In genomic region chr7:50281680-50282445, GRCh38 we compare ENCODE assay signal across 8 cellular contexts. TPM values are rescaled to one million over a fixed set of nuclear protein-coding genes. Genes with fewer than 3 reads are reported as not detected.
DNase-seq lines count a peak whose midpoint lies in the region; ATAC-seq and TF ChIP-seq lines count a peak whose summit lies in the region.

No MANE protein-coding gene starts in this region.

- H3K23ac ChIP-seq in mesendoderm (ENCODE audit: low read length), result no peak overlapping the region

- TF ChIP-seq CTCF in RWPE1 (conservative IDR thresholded peaks at IDR 0.05; ENCODE audit: low read depth) (no peak), gastrocnemius medialis (IDR thresholded peaks at IDR 0.05 in 4 of 5, conservative IDR thresholded peaks at IDR 0.05 in 1 of 5) (no peak)

- no peak overlapping the region for H3K4ac ChIP-seq in mesendoderm (ENCODE audit: low read depth, low read length)

- ATAC-seq in GM18502 (IDR thresholded peaks at IDR 0.05; ENCODE audit: poor library complexity, unreplicated experiment) (peak; percentile 98), GM21526 (IDR thresholded peaks at IDR 0.05; ENCODE audit: low FRiP score, unreplicated experiment) (peak; percentile 91), HG03575 (IDR thresholded peaks at IDR 0.05; ENCODE audit: extremely low read depth, insufficient number of reproducible peaks, low FRiP score, unreplicated experiment) (peak; percentile 89), gastrocnemius medialis (no peak)

- no peak overlapping the region for H2BK120ac ChIP-seq in mesendoderm (ENCODE audit: low read depth, low read length)

- POLR2A ChIA-PET in RWPE1 (lab: Yijun Ruan, JAX; ENCODE audit: low non-redundant PET), result no interaction called here

- CTCF ChIA-PET in RWPE1 (lab: Yijun Ruan, JAX), result interaction anchor here (0.6 kb wide), 1 partner anchor 296 kb away, joined by 3 read pairs; no protein-coding TSS in a partner anchor

- H3K4me2 ChIP-seq in mesendoderm (ENCODE audit: low read length), result no peak overlapping the region

- H2BK15ac ChIP-seq in mesendoderm (replicated peaks; ENCODE audit: low read depth), result no peak overlapping the region

- in situ Hi-C loops in gastrocnemius medialis (cut with MboI; ENCODE audit: low sequenced_read_pairs in 4 of 4), result no loop called here

- H3K4me1 ChIP-seq in mesendoderm (ENCODE audit: control insufficient read depth, low read depth, low read length) (no peaks in the 10 kb centered on the region), gastrocnemius medialis (no peaks in the 10 kb centered on the region)

- no peak for TF ChIP-seq POLR2A in gastrocnemius medialis (IDR thresholded peaks at IDR 0.05)

- H3K36me3 ChIP-seq in mesendoderm (ENCODE audit: control insufficient read depth, insufficient read depth, low read length), result no peaks in the 10 kb centered on the region
- H3K36me3 ChIP-seq in gastrocnemius medialis, result no peaks in the 10 kb centered on the region

- H3K79me1 ChIP-seq in mesendoderm (ENCODE audit: low read length), result no peaks in the 10 kb centered on the region

- no peak overlapping the region for H4K5ac ChIP-seq in mesendoderm (ENCODE audit: low read length)

- H3K56ac ChIP-seq in mesendoderm (ENCODE audit: low read length), result no peak overlapping the region

- no peaks in the 10 kb centered on the region for H3K79me2 ChIP-seq in mesendoderm (ENCODE audit: control insufficient read depth, insufficient read depth, low read length)

- H3K18ac ChIP-seq in mesendoderm (ENCODE audit: low read length), result no peak overlapping the region

- H3K27me3 ChIP-seq in mesendoderm (ENCODE audit: insufficient read depth, low read length, poor library complexity) (no peaks in the 10 kb centered on the region), gastrocnemius medialis (no peaks in the 10 kb centered on the region)

- no peaks in the 10 kb centered on the region for H3K9me3 ChIP-seq in gastrocnemius medialis

- intact Hi-C loops in gastrocnemius medialis (cut with DNase I; ENCODE audit: low total_unique reads), result no loop called here

- H3K27ac ChIP-seq in mesendoderm (ENCODE audit: low read depth, low read length) (no peak overlapping the region), RWPE1 (no peak overlapping the region), gastrocnemius medialis (no peak overlapping the region)

- no peak overlapping the region for H2AK5ac ChIP-seq in mesendoderm (ENCODE audit: low read length)

- DNase-seq in globus pallidus (ENCODE audit: low spot score), result peak; percentile 39
- DNase-seq in mesenteric fat pad (ENCODE audit: low spot score), result no peak
- DNase-seq in mesendoderm, result no peak
- DNase-seq in RWPE1 (ENCODE audit: low spot score), result no peak
- DNase-seq in gastrocnemius medialis, result no peak

- H3K9ac ChIP-seq in mesendoderm (ENCODE audit: low read length), result no peak overlapping the region

- no peak overlapping the region for H3K4me3 ChIP-seq in mesendoderm (ENCODE audit: low read length)
- no peak overlapping the region for H3K4me3 ChIP-seq in gastrocnemius medialis

- no CpG with 5 or more reads among the region's 12 CpGs for WGBS in mesendoderm (ENCODE audit: extremely low coverage, insufficient coverage, low lambda C conversion rate)

- H2BK5ac ChIP-seq in mesendoderm (ENCODE audit: low read length), result no peak overlapping the region

- H4K8ac ChIP-seq in mesendoderm (ENCODE audit: low read depth, low read length), result no peak overlapping the region

RNA-seq across cellular contexts. Expression of gene IKZF1, which starts 22.7 kb away (rescaled TPM):
- total RNA-seq in mesenteric fat pad (22.0 TPM), gastrocnemius medialis (1 to 10 TPM in 3 of 4 donors, under 1 TPM in 1; 0.22 to 3.6 (median 1.9) TPM)
- 0.29 TPM for polyA plus RNA-seq in mesendoderm (2013, experiment 1 of 2)
- polyA plus RNA-seq in mesendoderm (2013, experiment 2 of 2), result 0.31 TPM

Comparison
In these comparisons a context has a peak if more than half of its experiments do, and no peak if none do; other contexts are left out.
1. ATAC-seq: peak in GM18502 (single experiment), GM21526 (single experiment) and HG03575 (single experiment); none in gastrocnemius medialis (0 of 2).